In genomic region chr11:77073328-77074001, GRCh38 we compare ENCODE assay signal across 9 cellular contexts. TPM values are rescaled to one million over a fixed set of nuclear protein-coding genes. Genes with fewer than 3 reads are reported as not detected.
DNase-seq lines count a peak whose midpoint lies in the region; ATAC-seq, FAIRE-seq and TF ChIP-seq lines count a peak whose summit lies in the region.
"Had no signal": no experiment of that assay in that cellular context is flagged by ENCODE, and none has a peak within 500 bp of the region (broad histone marks: within the 10 kb centered on the region; RNA-seq: fewer than 3 reads in every experiment).

No MANE protein-coding gene starts in this region.

- H3K9me3 ChIP-seq in IMR-90 (ENCODE audit: control insufficient read depth, insufficient read depth, low read length) (no peaks in the 10 kb centered on the region), GM12878 (replicated peaks; ENCODE audit: control insufficient read depth, insufficient read depth, low read length) (no peaks in the 10 kb centered on the region), skeletal muscle tissue (ENCODE audit: control insufficient read depth in 3 of 3, low read length in 3 of 3) (no peaks in the 10 kb centered on the region)

- peak overlapping the region; percentile 75 for H3K56ac ChIP-seq in IMR-90 (ENCODE audit: extremely low read depth, insufficient read depth, low read length)

- no peaks in the 10 kb centered on the region for H3K27me3 ChIP-seq in ACC112 (ENCODE audit: insufficient read depth, low read length)
- H3K27me3 ChIP-seq in IMR-90 (ENCODE audit: control insufficient read depth, insufficient read depth, low read length) = no peaks in the 10 kb centered on the region
- H3K27me3 ChIP-seq in GM12878 (replicated peaks in 1 of 2; ENCODE audit: control insufficient read depth in 2 of 2, insufficient read depth in 2 of 2, low read length in 1 of 2) = peaks cover 0 to 1% of the 10 kb centered on the region in 2 experiments; a peak in 2 of 4 replicates
- H3K27me3 ChIP-seq in skeletal muscle tissue (ENCODE audit: control insufficient read depth in 3 of 3, insufficient read depth in 3 of 3, low read length in 3 of 3) = no peaks in the 10 kb centered on the region

- in situ Hi-C loops in IMR-90 (cut with MboI; ENCODE audit: low sequenced_read_pairs) (no loop called here), GM12878 (cut with MboI) (no loop called here)

- CTCF ChIA-PET in IMR-90 (lab: Yijun Ruan, JAX) (interaction anchor here (2.0 kb wide), 1 partner anchor 17 kb away, joined by 12 read pairs; no protein-coding TSS in a partner anchor), GM12878 (lab: Yijun Ruan, JAX) (no interaction called here)

- peak overlapping the region; percentile 88 for H3K14ac ChIP-seq in IMR-90 (replicated peaks; ENCODE audit: low read depth, low read length)

- no TSS peak for BruUV-seq in IMR-90 (replicated peaks; lab: Mats Ljungman, UMichigan)
- BruUV-seq in GM12878 (replicated peaks; lab: Mats Ljungman, UMichigan) = no TSS peak

- peak overlapping the region; percentile 73; the same call in 2 of the 3 replicates for H2BK15ac ChIP-seq in IMR-90 (ENCODE audit: low read depth, low read length)

- H2AK5ac ChIP-seq in IMR-90 (ENCODE audit: low read depth, low read length) = peak overlapping the region; percentile 81

- peaks cover 63 to 89% of the 10 kb centered on the region in 2 donors for H3K4me1 Mint-ChIP-seq in immature natural killer cell

- dilution Hi-C loops in IMR-90 (cut with HindIII; ENCODE audit: low sequenced_read_pairs, unreplicated experiment) = no loop called here

- H4K8ac ChIP-seq in IMR-90 (ENCODE audit: low read depth in 2 of 2, low read length in 2 of 2) = peak overlapping the region; percentile 11 to 90; a peak in 3 of 4 replicates

- H3K18ac ChIP-seq in IMR-90 (ENCODE audit: low read depth, low read length) = peak overlapping the region; percentile 67

- peaks cover 2 to 17% (median 9%) of the 10 kb centered on the region in 3 donors for H3K27me3 Mint-ChIP-seq in immature natural killer cell (ENCODE audit: low read depth in 3 of 3)

- TF ChIP-seq CTCF in IMR-90 (conservative IDR thresholded peaks at IDR 0.05; ENCODE audit: low read depth, low read length) = peak; percentile 58
- TF ChIP-seq CTCF in GM12878 (IDR thresholded peaks at IDR 0.05 in 2 of 3, conservative IDR thresholded peaks at IDR 0.05 in 1 of 3; ENCODE audit: control insufficient read depth in 2 of 3, extremely low read depth in 1 of 3, insufficient read depth in 1 of 3, low read depth in 3 of 3, low read length in 3 of 3) = no peak

- H2AK9ac ChIP-seq in IMR-90 (replicated peaks; ENCODE audit: low read depth, low read length, poor library complexity) = peak overlapping the region; percentile 80

- peak overlapping the region; percentile 74 for H4K91ac ChIP-seq in IMR-90 (ENCODE audit: insufficient read depth, low read depth, low read length)

- TF ChIP-seq EP300 in GM12878 (IDR thresholded peaks at IDR 0.05; ENCODE audit: borderline replicate concordance in 1 of 2, control insufficient read depth in 1 of 2, low read depth in 2 of 2, low read length in 2 of 2) = no peak

- H3K79me1 ChIP-seq in IMR-90 (ENCODE audit: low read depth in 1 of 2, low read length in 2 of 2) = peaks cover 13 to 43% of the 10 kb centered on the region in 2 experiments; a peak in 3 of 4 replicates

- H3K36me3 Mint-ChIP-seq in immature natural killer cell = no peaks in the 10 kb centered on the region

- no peaks in the 10 kb centered on the region for H3K36me3 ChIP-seq in ACC112 (ENCODE audit: insufficient read depth, low read length)
- H3K36me3 ChIP-seq in IMR-90 (ENCODE audit: control insufficient read depth, insufficient read depth, low read length) = no peaks in the 10 kb centered on the region
- H3K36me3 ChIP-seq in GM12878 (ENCODE audit: control insufficient read depth in 2 of 2, insufficient read depth in 2 of 2, low read length in 1 of 2) = no peaks in the 10 kb centered on the region
- H3K36me3 ChIP-seq in skeletal muscle tissue (ENCODE audit: control insufficient read depth in 3 of 3, insufficient read depth in 3 of 3, low read length in 3 of 3) = no peaks in the 10 kb centered on the region

- RAD21 ChIA-PET in GM12878 (lab: Charles Lee; ENCODE audit: unreplicated experiment) = no interaction called here

- peak overlapping the region; percentile 75 to 90 (median 82) for H3K27ac Mint-ChIP-seq in immature natural killer cell

- no peaks in the 10 kb centered on the region for H3K9me3 Mint-ChIP-seq in immature natural killer cell

- ATAC-seq in IMR-90 (ENCODE audit: low read depth) (peak; percentile 98), GM12878 (peak; percentile 60), HG02623 (IDR thresholded peaks at IDR 0.05; ENCODE audit: unreplicated experiment) (no peak)

- H2AFZ ChIP-seq in ACC112 (ENCODE audit: low read length, unreplicated experiment) = peak overlapping the region; percentile 52
- peak overlapping the region; percentile 87 for H2AFZ ChIP-seq in IMR-90 (replicated peaks; ENCODE audit: low read length, poor library complexity)
- no peak overlapping the region for H2AFZ ChIP-seq in GM12878 (ENCODE audit: control insufficient read depth, low read depth, low read length)

- peak overlapping the region; percentile 87 for H2BK120ac ChIP-seq in IMR-90 (ENCODE audit: low read depth, low read length)

- H3K23ac ChIP-seq in IMR-90 (ENCODE audit: low read depth, low read length) = peak overlapping the region; percentile 35; the same call in 1 of the 2 replicates

- TF ChIP-seq POLR2A in IMR-90 (IDR thresholded peaks at IDR 0.05; ENCODE audit: low read depth, low read length) (peak; percentile 34; the same call in 1 of the 2 replicates), GM12878 (IDR thresholded peaks at IDR 0.05; ENCODE audit: low read depth, low read length) (no peak)

- H4K5ac ChIP-seq in IMR-90 (ENCODE audit: low read depth, low read length) = peak overlapping the region; percentile 55

- H3K4me2 ChIP-seq in IMR-90 (ENCODE audit: low read depth, low read length) (peak overlapping the region; percentile 64), GM12878 (ENCODE audit: control insufficient read depth, insufficient read depth) (no peak overlapping the region)

- H3K9me1 ChIP-seq in IMR-90 (ENCODE audit: insufficient read depth, low read length) = peaks cover 22% of the 10 kb centered on the region

- FAIRE-seq in GM12878 (lab: Jason Lieb, UNC) = no peak

- POLR2A ChIA-PET in IMR-90 (lab: Charles Lee; ENCODE audit: unreplicated experiment) = interaction anchor here (1.0 kb wide), 1 partner anchor 9 kb away, joined by 4 read pairs; no protein-coding TSS in a partner anchor
- POLR2A ChIA-PET in GM12878 (lab: Charles Lee) = interaction anchor here (0.6 kb wide), 1 partner anchor 319 kb away, joined by 6 read pairs; no protein-coding TSS in a partner anchor

- peak overlapping the region; percentile 92 for H3K4ac ChIP-seq in IMR-90 (ENCODE audit: low read depth, low read length)

- SMC1A ChIA-PET in GM12878 (lab: Charles Lee; ENCODE audit: uncharacterized antibody, unreplicated experiment) = interaction anchor here (0.9 kb wide), 1 partner anchor 18 kb away, joined by 4 read pairs; no protein-coding TSS in a partner anchor

- peak overlapping the region; percentile 57 for H3K9ac ChIP-seq in IMR-90 (ENCODE audit: low read depth, low read length)
- no peak overlapping the region for H3K9ac ChIP-seq in GM12878 (ENCODE audit: control insufficient read depth, insufficient read depth, low read length)
- peak overlapping the region in 1 of 3 donors; percentile 57 for H3K9ac ChIP-seq in skeletal muscle tissue (ENCODE audit: low read depth in 1 of 3, low read length in 3 of 3)

- H2BK5ac ChIP-seq in IMR-90 (ENCODE audit: low read depth, low read length, poor library complexity, severe bottlenecking) = peak overlapping the region; percentile 95

- TF ChIP-seq RAD21 in IMR-90 (IDR thresholded peaks at IDR 0.05; ENCODE audit: low read length) (peak; percentile 46), GM12878 (IDR thresholded peaks at IDR 0.05; ENCODE audit: insufficient read depth, low read depth, low read length) (no peak)

- H4K20me1 ChIP-seq in IMR-90 (ENCODE audit: insufficient read depth, low read length) = peaks cover 11% of the 10 kb centered on the region
- H4K20me1 ChIP-seq in GM12878 (ENCODE audit: control insufficient read depth, insufficient read depth) = no peaks in the 10 kb centered on the region

- DNase-seq in IMR-90 = peak; percentile 94
- DNase-seq in GM12878 (ENCODE audit: low read depth, low spot score) = no peak
- no peak for DNase-seq in immature natural killer cell
- no peak for DNase-seq in COR-L47 (lab: John Stamatoyannopoulos, UW)
- no peak for DNase-seq in D341Med (ENCODE audit: low spot score)

- H3K4me3 ChIP-seq in ACC112 (ENCODE audit: low read depth, low read length) = peak overlapping the region; percentile 52
- H3K4me3 ChIP-seq in IMR-90 (ENCODE audit: insufficient read depth, low read depth, low read length) = no peak overlapping the region
- H3K4me3 ChIP-seq in GM12878 = no peak overlapping the region
- H3K4me3 ChIP-seq in skeletal muscle tissue (ENCODE audit: low read length in 3 of 3) = peak overlapping the region in 2 of 3 donors; percentile 2 to 4

- peak overlapping the region; percentile 76 for H2BK20ac ChIP-seq in IMR-90 (ENCODE audit: low read depth, low read length)

- H3K27ac ChIP-seq in ACC112 (ENCODE audit: low read depth, low read length) (peak overlapping the region; percentile 94), IMR-90 (ENCODE audit: insufficient read depth, low read length) (peak overlapping the region; percentile 94), GM12878 (ENCODE audit: control insufficient read depth, insufficient read depth) (no peak overlapping the region), skeletal muscle tissue (ENCODE audit: low read depth, low read length) (peak overlapping the region; percentile 72)

- H3K4me3 Mint-ChIP-seq in immature natural killer cell = peak overlapping the region; percentile 57 to 86 (median 69)

- intact Hi-C loops in IMR-90 (cut with micrococcal nuclease) = loop anchor here (2.0 kb wide), 1 partner anchor 27 kb away; no protein-coding TSS in a partner anchor
- intact Hi-C loops in GM12878 (cut with micrococcal nuclease; ENCODE audit: unreplicated experiment) = no loop called here

- H3K79me2 ChIP-seq in ACC112 (ENCODE audit: control insufficient read depth, insufficient read depth, low read length, unreplicated experiment) = peaks cover 40% of the 10 kb centered on the region
- H3K79me2 ChIP-seq in GM12878 (ENCODE audit: control insufficient read depth, insufficient read depth, low read length) = no peaks in the 10 kb centered on the region

- H3K4me1 ChIP-seq in ACC112 (ENCODE audit: control insufficient read depth, insufficient read depth, low read length, unreplicated experiment) (peaks cover 41% of the 10 kb centered on the region), IMR-90 (ENCODE audit: control insufficient read depth, insufficient read depth, low read length) (peaks cover 30% of the 10 kb centered on the region), GM12878 (ENCODE audit: control insufficient read depth, insufficient read depth, low read length) (no peaks in the 10 kb centered on the region), skeletal muscle tissue (ENCODE audit: control insufficient read depth in 3 of 3, insufficient read depth in 3 of 3, low read length in 3 of 3) (peaks cover 29 to 34% (median 31%) of the 10 kb centered on the region in 3 donors)

- WGBS in IMR-90 (ENCODE audit: extremely low coverage in 2 of 2, insufficient read length in 1 of 2), 2 experiments = 0% methylated on average over 3 of the region's 11 CpGs; no CpG with 5 or more reads in 1 of the 2 experiments
- 52% methylated on average over 11 of the region's 11 CpGs for WGBS in GM12878 (ENCODE audit: insufficient coverage, insufficient replicate concordance, low lambda C conversion rate, missing lambda C conversion rate)

RNA-seq across cellular contexts. Expression of gene CAPN5, which starts 6.7 kb away (rescaled TPM):
- 8.1 TPM in 2 replicates for total RNA-seq in IMR-90 (2012; rRNA removed)
- polyA plus RNA-seq in IMR-90 (2012; rRNA removed) = 24.0 and 26.9 TPM in 2 replicates
- polyA plus RNA-seq in IMR-90 (2012; cell fraction: cytosol; rRNA removed) = 13.0 and 28.2 TPM in 2 replicates
- polyA plus RNA-seq in IMR-90 (2012; cell fraction: nucleus; rRNA removed; ENCODE audit: low replicate concordance) = 72.1 and 107 TPM in 2 replicates
- 0.15 and 0.17 TPM in 2 replicates for total RNA-seq in GM12878 (2013; cell fraction: nucleolus; rRNA removed)
- 0.11 TPM in 1 of 2 replicates, not detected in the other for total RNA-seq in GM12878 (2014; rRNA removed)
- total RNA-seq in GM12878 (2014; rRNA removed; fragmentation: Illumina TruSeq; extraction: Trizol) = not detected in 2 replicates
- 0.19 and 0.33 TPM in 2 replicates for total RNA-seq in GM12878 (2021)
- polyA plus RNA-seq in GM12878 (2011; ENCODE audit: low read depth) = 0.08 TPM
- 0.06 and 0.07 TPM in 2 replicates for polyA plus RNA-seq in GM12878 (2011; rRNA removed)
- 0.10 and 0.15 TPM in 2 replicates for polyA plus RNA-seq in GM12878 (2011; cell fraction: cytosol; rRNA removed)
- polyA plus RNA-seq in GM12878 (2011; cell fraction: nucleus; rRNA removed) = 0.27 and 0.31 TPM in 2 replicates
- 0.20 and 0.27 TPM in 2 replicates for polyA plus RNA-seq in GM12878 (2012)
- 0.07 and 0.19 TPM in 2 replicates for polyA plus RNA-seq in GM12878 (2014; fragmentation: Illumina TruSeq; extraction: Trizol)
- polyA plus RNA-seq in GM12878 (2014; fragmentation: Nextera tagmentation; extraction: Ambion mirVana) = under 1 TPM in 1 of 2 experiments, not detected in 1; 0.02 TPM
- 0.10 TPM in 1 of 2 replicates, not detected in the other for polyA plus RNA-seq in GM12878 (2014; rRNA removed)
- under 1 TPM; 0.04 TPM for polyA plus RNA-seq in GM12878 (2016; fragmentation: Nextera tagmentation; extraction: Ambion mirVana)
- polyA minus RNA-seq in GM12878 (2011; rRNA and poly(A)+ RNA removed) = 0.57 TPM in 1 of 2 replicates, not detected in the other
- polyA minus RNA-seq in GM12878 (2011; cell fraction: cytosol; rRNA and poly(A)+ RNA removed) = not detected in 2 replicates
- polyA minus RNA-seq in GM12878 (2011; cell fraction: nucleus; rRNA and poly(A)+ RNA removed) = 0.19 TPM in 1 of 2 replicates, not detected in the other
- 10 to 100 TPM in 1 of 3 donors, 1 to 10 TPM in 2; 1.6 to 18.8 (median 6.1) TPM for polyA plus RNA-seq in immature natural killer cell
- 5.2 TPM for total RNA-seq in skeletal muscle tissue

RNA-seq across cellular contexts. Expression of gene OMP, which starts 29.2 kb away (rescaled TPM):
- not detected in 2 replicates for total RNA-seq in IMR-90 (2012; rRNA removed)
- polyA plus RNA-seq in IMR-90 (2012; rRNA removed) = 0.27 and 0.46 TPM in 2 replicates
- 0.19 TPM in 1 of 2 replicates, not detected in the other for polyA plus RNA-seq in IMR-90 (2012; cell fraction: cytosol; rRNA removed)
- polyA plus RNA-seq in IMR-90 (2012; cell fraction: nucleus; rRNA removed; ENCODE audit: low replicate concordance) = 0.71 and 1.6 TPM in 2 replicates
- total RNA-seq in GM12878 (2013; cell fraction: nucleolus; rRNA removed) = not detected in 2 replicates
- total RNA-seq in GM12878 (2014; rRNA removed) = not detected in 2 replicates
- not detected in 2 replicates for total RNA-seq in GM12878 (2014; rRNA removed; fragmentation: Illumina TruSeq; extraction: Trizol)
- not detected in 2 replicates for total RNA-seq in GM12878 (2021)
- not detected for polyA plus RNA-seq in GM12878 (2011; ENCODE audit: low read depth)
- not detected in 2 replicates for polyA plus RNA-seq in GM12878 (2011; rRNA removed)
- polyA plus RNA-seq in GM12878 (2011; cell fraction: cytosol; rRNA removed) = not detected in 2 replicates
- 0.34 TPM in 1 of 2 replicates, not detected in the other for polyA plus RNA-seq in GM12878 (2011; cell fraction: nucleus; rRNA removed)
- polyA plus RNA-seq in GM12878 (2012) = not detected in 2 replicates
- not detected in 2 replicates for polyA plus RNA-seq in GM12878 (2014; fragmentation: Illumina TruSeq; extraction: Trizol)
- not detected for polyA plus RNA-seq in GM12878 (2014; fragmentation: Nextera tagmentation; extraction: Ambion mirVana)
- polyA plus RNA-seq in GM12878 (2014; rRNA removed) = not detected in 2 replicates
- polyA plus RNA-seq in GM12878 (2016; fragmentation: Nextera tagmentation; extraction: Ambion mirVana) = not detected
- not detected in 2 replicates for polyA minus RNA-seq in GM12878 (2011; rRNA and poly(A)+ RNA removed)
- not detected in 2 replicates for polyA minus RNA-seq in GM12878 (2011; cell fraction: cytosol; rRNA and poly(A)+ RNA removed)
- not detected in 2 replicates for polyA minus RNA-seq in GM12878 (2011; cell fraction: nucleus; rRNA and poly(A)+ RNA removed)
- polyA plus RNA-seq in immature natural killer cell = not detected
- 1.6 TPM for total RNA-seq in skeletal muscle tissue
- total RNA-seq: activated CD8-positive, alpha-beta memory T cell treated with anti-CD3 and anti-CD28 coated beads for 36 hours had no signal

RNA-seq across cellular contexts. Expression of gene B3GNT6, which starts 39.3 kb away (rescaled TPM):
- not detected in 2 replicates for total RNA-seq in IMR-90 (2012; rRNA removed)
- 0.03 TPM in 1 of 2 replicates, not detected in the other for polyA plus RNA-seq in IMR-90 (2012; rRNA removed)
- not detected in 2 replicates for polyA plus RNA-seq in IMR-90 (2012; cell fraction: cytosol; rRNA removed)
- 0.02 TPM in 1 of 2 replicates, not detected in the other for polyA plus RNA-seq in IMR-90 (2012; cell fraction: nucleus; rRNA removed; ENCODE audit: low replicate concordance)
- not detected in 2 replicates for total RNA-seq in GM12878 (2013; cell fraction: nucleolus; rRNA removed)
- total RNA-seq in GM12878 (2014; rRNA removed) = not detected in 2 replicates
- not detected in 2 replicates for total RNA-seq in GM12878 (2014; rRNA removed; fragmentation: Illumina TruSeq; extraction: Trizol)
- not detected in 2 replicates for total RNA-seq in GM12878 (2021)
- not detected for polyA plus RNA-seq in GM12878 (2011; ENCODE audit: low read depth)
- polyA plus RNA-seq in GM12878 (2011; rRNA removed) = not detected in 2 replicates
- polyA plus RNA-seq in GM12878 (2011; cell fraction: cytosol; rRNA removed) = not detected in 2 replicates
- not detected in 2 replicates for polyA plus RNA-seq in GM12878 (2011; cell fraction: nucleus; rRNA removed)
- not detected in 2 replicates for polyA plus RNA-seq in GM12878 (2012)
- polyA plus RNA-seq in GM12878 (2014; fragmentation: Illumina TruSeq; extraction: Trizol) = not detected in 2 replicates
- not detected for polyA plus RNA-seq in GM12878 (2014; fragmentation: Nextera tagmentation; extraction: Ambion mirVana)
- not detected in 2 replicates for polyA plus RNA-seq in GM12878 (2014; rRNA removed)
- polyA plus RNA-seq in GM12878 (2016; fragmentation: Nextera tagmentation; extraction: Ambion mirVana) = not detected
- polyA minus RNA-seq in GM12878 (2011; rRNA and poly(A)+ RNA removed) = not detected in 2 replicates
- polyA minus RNA-seq in GM12878 (2011; cell fraction: cytosol; rRNA and poly(A)+ RNA removed) = not detected in 2 replicates
- not detected in 2 replicates for polyA minus RNA-seq in GM12878 (2011; cell fraction: nucleus; rRNA and poly(A)+ RNA removed)
- not detected for polyA plus RNA-seq in immature natural killer cell
- total RNA-seq in skeletal muscle tissue = not detected
- total RNA-seq: activated CD8-positive, alpha-beta memory T cell treated with anti-CD3 and anti-CD28 coated beads for 36 hours had no signal

RNA-seq across cellular contexts. Expression of gene MYO7A, which starts 54.6 kb away (rescaled TPM):
- total RNA-seq in IMR-90 (2012; rRNA removed) = under 0.01 TPM in 1 of 2 replicates, not detected in the other
- 0.01 and 0.02 TPM in 2 replicates for polyA plus RNA-seq in IMR-90 (2012; rRNA removed)
- 0.02 and 0.05 TPM in 2 replicates for polyA plus RNA-seq in IMR-90 (2012; cell fraction: cytosol; rRNA removed)
- 0.23 and 0.24 TPM in 2 replicates for polyA plus RNA-seq in IMR-90 (2012; cell fraction: nucleus; rRNA removed; ENCODE audit: low replicate concordance)
- total RNA-seq in GM12878 (2013; cell fraction: nucleolus; rRNA removed) = 0.13 TPM in 1 of 2 replicates, not detected in the other
- not detected in 2 replicates for total RNA-seq in GM12878 (2014; rRNA removed)
- total RNA-seq in GM12878 (2014; rRNA removed; fragmentation: Illumina TruSeq; extraction: Trizol) = not detected in 2 replicates
- total RNA-seq in GM12878 (2021) = 0.21 and 0.24 TPM in 2 replicates
- polyA plus RNA-seq in GM12878 (2011; ENCODE audit: low read depth) = not detected
- polyA plus RNA-seq in GM12878 (2011; rRNA removed) = 0.04 TPM in 1 of 2 replicates, not detected in the other
- 0.02 TPM in 1 of 2 replicates, not detected in the other for polyA plus RNA-seq in GM12878 (2011; cell fraction: cytosol; rRNA removed)
- polyA plus RNA-seq in GM12878 (2011; cell fraction: nucleus; rRNA removed) = 0.06 and 0.07 TPM in 2 replicates
- 0.03 TPM in 1 of 2 replicates, not detected in the other for polyA plus RNA-seq in GM12878 (2012)
- polyA plus RNA-seq in GM12878 (2014; fragmentation: Illumina TruSeq; extraction: Trizol) = 0.01 TPM in 1 of 2 replicates, not detected in the other
- polyA plus RNA-seq in GM12878 (2014; fragmentation: Nextera tagmentation; extraction: Ambion mirVana) = not detected
- 0.04 TPM in 1 of 2 replicates, not detected in the other for polyA plus RNA-seq in GM12878 (2014; rRNA removed)
- not detected for polyA plus RNA-seq in GM12878 (2016; fragmentation: Nextera tagmentation; extraction: Ambion mirVana)
- not detected in 2 replicates for polyA minus RNA-seq in GM12878 (2011; rRNA and poly(A)+ RNA removed)
- polyA minus RNA-seq in GM12878 (2011; cell fraction: cytosol; rRNA and poly(A)+ RNA removed) = not detected in 2 replicates
- 0.10 TPM in 1 of 2 replicates, not detected in the other for polyA minus RNA-seq in GM12878 (2011; cell fraction: nucleus; rRNA and poly(A)+ RNA removed)
- polyA plus RNA-seq in immature natural killer cell = under 1 TPM in 2 of 3 donors, not detected in 1; 0.21 to 0.45 TPM
- 6.3 TPM for total RNA-seq in skeletal muscle tissue

Comparison
In these comparisons a context has a peak if more than half of its experiments do, and no peak if none do; other contexts are left out.
1. H3K4me3 ChIP-seq: peak in ACC112 (single experiment) and skeletal muscle tissue (2 of 3); none in IMR-90 (single experiment) and GM12878 (single experiment).